40 cellular contexts compared by ENCODE assay signal in the genomic region with DNA sequence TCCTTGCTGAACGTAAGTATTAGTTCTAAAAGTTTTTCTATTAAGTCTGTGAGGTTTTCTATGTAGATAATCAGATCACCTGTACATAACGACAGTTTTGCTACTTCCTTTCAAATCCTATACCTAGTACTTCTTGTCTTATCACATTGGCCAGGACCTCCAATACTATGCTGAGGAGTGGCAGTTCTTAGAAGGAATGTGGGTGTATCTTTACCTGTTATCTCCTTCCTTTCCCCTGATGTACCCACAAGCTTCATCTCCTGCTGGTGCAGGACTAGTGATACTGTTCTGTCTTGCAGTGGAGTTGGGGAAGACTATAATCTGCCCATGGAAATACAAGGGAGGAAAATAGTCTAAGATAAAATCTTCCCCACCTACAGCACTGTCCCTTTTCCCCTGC. TPM values are rescaled to one million over a fixed set of nuclear protein-coding genes. Genes with fewer than 3 reads are reported as not detected.
"Had no signal": no experiment of that assay in that cellular context is flagged by ENCODE, and none has a peak within 500 bp of the region (broad histone marks: within the 10 kb centered on the region; RNA-seq: fewer than 3 reads in every experiment).

No MANE protein-coding gene starts in this region.

- ATAC-seq: activated naive CD4-positive, alpha-beta T cell treated with anti-CD3 and anti-CD28 coated beads, Interleukin-2, amount 50 U/mL, for 72 hours; activated naive CD8-positive, alpha-beta T cell treated with anti-CD3 and anti-CD28 coated beads, Interleukin-2, amount 50 U/mL, for 24 hours; activated T-cell treated with anti-CD3 and anti-CD28 coated beads, Interleukin-2, amount 50 U/mL, for 4 hours; activated T-cell treated with anti-CD3 and anti-CD28 coated beads, Interleukin-2, amount 50 U/mL, for 72 hours; activated T-helper 17 cell treated with anti-CD3 and anti-CD28 coated beads, Interleukin-2, amount 50 U/mL, for 72 hours; body of pancreas had no signal

- H3K9me3 ChIP-seq: adrenal gland, ascending aorta, body of pancreas, breast epithelium had no signal

- H3K36me3 Mint-ChIP-seq: activated naive CD4-positive, alpha-beta T cell treated with anti-CD3 and anti-CD28 coated beads, Interleukin-2, amount 10 ng/mL, durations not matched to agents 7 days and 5 days; activated naive CD4-positive, alpha-beta T cell treated with anti-CD3 and anti-CD28 coated beads, Interleukin-2, amount 50 U/mL, for 24 hours; activated naive CD4-positive, alpha-beta T cell treated with anti-CD3 and anti-CD28 coated beads, Interleukin-2, amount 50 U/mL, for 72 hours; activated naive CD8-positive, alpha-beta T cell; activated naive CD8-positive, alpha-beta T cell treated with anti-CD3 and anti-CD28 coated beads for 36 hours; activated naive CD8-positive, alpha-beta T cell treated with anti-CD3 and anti-CD28 coated beads, Interleukin-2, amount 10 ng/mL, durations not matched to agents 7 days and 5 days; brain had no signal

- FAIRE-seq: astrocyte, bronchial epithelial cell, colon had no signal

- H3K36me3 ChIP-seq: adrenal gland, ascending aorta, brain microvascular endothelial cell, breast epithelium, cardiac muscle cell had no signal

- H3K27ac Mint-ChIP-seq: activated naive CD4-positive, alpha-beta T cell treated with anti-CD3 and anti-CD28 coated beads for 36 hours; activated naive CD4-positive, alpha-beta T cell treated with anti-CD3 and anti-CD28 coated beads, Interleukin-2, amount 10 ng/mL, durations not matched to agents 7 days and 5 days; activated naive CD4-positive, alpha-beta T cell treated with anti-CD3 and anti-CD28 coated beads, Interleukin-2, amount 50 U/mL, for 72 hours; activated naive CD8-positive, alpha-beta T cell; activated naive CD8-positive, alpha-beta T cell treated with anti-CD3 and anti-CD28 coated beads for 36 hours; activated naive CD8-positive, alpha-beta T cell treated with anti-CD3 and anti-CD28 coated beads, Interleukin-2, amount 10 ng/mL, durations not matched to agents 7 days and 5 days; activated naive CD8-positive, alpha-beta T cell treated with anti-CD3 and anti-CD28 coated beads, Interleukin-2, amount 50 U/mL, for 24 hours; activated T-cell treated with anti-CD3 and anti-CD28 coated beads, Interleukin-2, amount 50 U/mL, for 24 hours; activated T-cell treated with anti-CD3 and anti-CD28 coated beads, Interleukin-2, amount 50 U/mL, for 72 hours; activated T-helper 1 cell treated with anti-CD3 and anti-CD28 coated beads, Interleukin-12 subunit alpha, Interleukin-12 subunit beta, Interleukin-2, Interleukin-4 antibody, amounts not matched to agents 30 ng/mL and 10 ng/mL and 1 ng/mL, durations not matched to agents 14 hours and 24 hours and 36 hours; activated T-helper 17 cell treated with anti-CD3 and anti-CD28 coated beads, Interleukin-2, amount 50 U/mL, for 72 hours; activated T-helper 2 cell treated with anti-CD3 and anti-CD28 coated beads, Interferon-gamma antibody, Interleukin-2, Interleukin-4, amounts not matched to agents 10 μg/mL and 5 μg/mL and 100 μg/mL, durations not matched to agents 14 hours and 24 hours and 36 hours; brain had no signal

- H3K4me3 Mint-ChIP-seq: activated naive CD4-positive, alpha-beta T cell treated with anti-CD3 and anti-CD28 coated beads for 36 hours; activated naive CD4-positive, alpha-beta T cell treated with anti-CD3 and anti-CD28 coated beads, Interleukin-2, amount 10 ng/mL, durations not matched to agents 7 days and 5 days; activated naive CD4-positive, alpha-beta T cell treated with anti-CD3 and anti-CD28 coated beads, Interleukin-2, amount 50 U/mL, for 24 hours; activated naive CD8-positive, alpha-beta T cell; activated naive CD8-positive, alpha-beta T cell treated with anti-CD3 and anti-CD28 coated beads for 36 hours; activated naive CD8-positive, alpha-beta T cell treated with anti-CD3 and anti-CD28 coated beads, Interleukin-2, amount 10 ng/mL, durations not matched to agents 7 days and 5 days; activated naive CD8-positive, alpha-beta T cell treated with anti-CD3 and anti-CD28 coated beads, Interleukin-2, amount 50 U/mL, for 24 hours; activated T-cell treated with anti-CD3 and anti-CD28 coated beads, Interleukin-2, amount 50 U/mL, for 24 hours; activated T-cell treated with anti-CD3 and anti-CD28 coated beads, Interleukin-2, amount 50 U/mL, for 4 hours; activated T-cell treated with anti-CD3 and anti-CD28 coated beads, Interleukin-2, amount 50 U/mL, for 72 hours; activated T-helper 1 cell treated with anti-CD3 and anti-CD28 coated beads, Interleukin-12 subunit alpha, Interleukin-12 subunit beta, Interleukin-2, Interleukin-4 antibody, amounts not matched to agents 30 ng/mL and 10 ng/mL and 1 ng/mL, durations not matched to agents 14 hours and 24 hours and 36 hours; activated T-helper 17 cell treated with anti-CD3 and anti-CD28 coated beads, Interleukin-2, amount 50 U/mL, for 72 hours; brain; central memory CD8-positive, alpha-beta T cell had no signal

- H3K27ac ChIP-seq: adrenal gland, ascending aorta, body of pancreas, brain microvascular endothelial cell, breast epithelium, cardiac muscle cell had no signal

- H3K27me3 ChIP-seq: adrenal gland, ascending aorta, body of pancreas, brain microvascular endothelial cell, breast epithelium, cardiac muscle cell had no signal

- H3K9me3 Mint-ChIP-seq: activated naive CD4-positive, alpha-beta T cell treated with anti-CD3 and anti-CD28 coated beads for 36 hours; activated naive CD4-positive, alpha-beta T cell treated with anti-CD3 and anti-CD28 coated beads, Interleukin-2, amount 10 ng/mL, durations not matched to agents 7 days and 5 days; activated naive CD4-positive, alpha-beta T cell treated with anti-CD3 and anti-CD28 coated beads, Interleukin-2, amount 50 U/mL, for 24 hours; activated naive CD8-positive, alpha-beta T cell treated with anti-CD3 and anti-CD28 coated beads for 36 hours; activated naive CD8-positive, alpha-beta T cell treated with anti-CD3 and anti-CD28 coated beads, Interleukin-2, amount 10 ng/mL, durations not matched to agents 7 days and 5 days; activated naive CD8-positive, alpha-beta T cell treated with anti-CD3 and anti-CD28 coated beads, Interleukin-2, amount 50 U/mL, for 24 hours; activated T-cell treated with anti-CD3 and anti-CD28 coated beads, Interleukin-2, amount 50 U/mL, for 24 hours; activated T-cell treated with anti-CD3 and anti-CD28 coated beads, Interleukin-2, amount 50 U/mL, for 4 hours; activated T-cell treated with anti-CD3 and anti-CD28 coated beads, Interleukin-2, amount 50 U/mL, for 72 hours; activated T-helper 1 cell treated with anti-CD3 and anti-CD28 coated beads, Interleukin-12 subunit alpha, Interleukin-12 subunit beta, Interleukin-2, Interleukin-4 antibody, amounts not matched to agents 30 ng/mL and 10 ng/mL and 1 ng/mL, durations not matched to agents 14 hours and 24 hours and 36 hours; activated T-helper 17 cell treated with anti-CD3 and anti-CD28 coated beads, Interleukin-2, amount 50 U/mL, for 72 hours; brain; central memory CD8-positive, alpha-beta T cell had no signal

- DNase-seq: activated effector memory CD4-positive, alpha-beta T cell treated with anti-CD3 and anti-CD28 coated beads, Interleukin-2, amount 50 U/mL, for 16 hours; activated effector memory CD4-positive, alpha-beta T cell treated with Interleukin-2 at 50 U/mL for 16 hours; activated gamma-delta T cell; activated gamma-delta T cell treated with Interleukin-2 at 50 U/mL for 16 hours; activated naive CD4-positive, alpha-beta T cell; activated naive CD4-positive, alpha-beta T cell treated with anti-CD3 and anti-CD28 coated beads for 36 hours; activated naive CD4-positive, alpha-beta T cell treated with anti-CD3 and anti-CD28 coated beads, Interleukin-2, amount 10 ng/mL, durations not matched to agents 7 days and 5 days; activated naive CD4-positive, alpha-beta T cell treated with anti-CD3 and anti-CD28 coated beads, Interleukin-2, amount 50 U/mL, for 16 hours; activated naive CD4-positive, alpha-beta T cell treated with Interleukin-2 at 50 U/mL for 16 hours; activated naive CD8-positive, alpha-beta T cell treated with anti-CD3 and anti-CD28 coated beads for 36 hours; activated naive CD8-positive, alpha-beta T cell treated with anti-CD3 and anti-CD28 coated beads, Interleukin-2, amount 10 ng/mL, durations not matched to agents 7 days and 5 days; activated naive CD8-positive, alpha-beta T cell treated with anti-CD3 and anti-CD28 coated beads, Interleukin-2, amount 50 U/mL, for 24 hours; activated T-cell treated with anti-CD3 and anti-CD28 coated beads, Interleukin-2, amount 50 U/mL, for 24 hours; activated T-cell treated with anti-CD3 and anti-CD28 coated beads, Interleukin-2, amount 50 U/mL, for 4 hours; activated T-cell treated with anti-CD3 and anti-CD28 coated beads, Interleukin-2, amount 50 U/mL, for 48 hours; activated T-cell treated with anti-CD3 and anti-CD28 coated beads, Interleukin-2, amount 50 U/mL, for 72 hours; adrenal gland; amniotic stem cell; amygdala; anterior cingulate cortex; aorta; body of pancreas; brain microvascular endothelial cell; caudate nucleus; central memory CD4-positive, alpha-beta T cell; cerebellar nuclear complex had no signal

- H3K4me1 ChIP-seq: adrenal gland, ascending aorta, breast epithelium had no signal

- H3K4me3 ChIP-seq: adrenal gland, ascending aorta, body of pancreas, breast epithelium, cardiac muscle cell had no signal

- H3K4me1 Mint-ChIP-seq: central memory CD8-positive, alpha-beta T cell had no signal

RNA-seq across cellular contexts. Expression of a gene that starts 16.8 kb away (rescaled TPM):
- total RNA-seq: activated naive CD8-positive, alpha-beta T cell treated with anti-CD3 and anti-CD28 coated beads, Interleukin-2, amount 10 ng/mL, durations not matched to agents 7 days and 5 days had no signal
- polyA plus RNA-seq: cardiac muscle cell had no signal
